Comparison of ENCODE assay signal across 8 cellular contexts in the genomic region with DNA sequence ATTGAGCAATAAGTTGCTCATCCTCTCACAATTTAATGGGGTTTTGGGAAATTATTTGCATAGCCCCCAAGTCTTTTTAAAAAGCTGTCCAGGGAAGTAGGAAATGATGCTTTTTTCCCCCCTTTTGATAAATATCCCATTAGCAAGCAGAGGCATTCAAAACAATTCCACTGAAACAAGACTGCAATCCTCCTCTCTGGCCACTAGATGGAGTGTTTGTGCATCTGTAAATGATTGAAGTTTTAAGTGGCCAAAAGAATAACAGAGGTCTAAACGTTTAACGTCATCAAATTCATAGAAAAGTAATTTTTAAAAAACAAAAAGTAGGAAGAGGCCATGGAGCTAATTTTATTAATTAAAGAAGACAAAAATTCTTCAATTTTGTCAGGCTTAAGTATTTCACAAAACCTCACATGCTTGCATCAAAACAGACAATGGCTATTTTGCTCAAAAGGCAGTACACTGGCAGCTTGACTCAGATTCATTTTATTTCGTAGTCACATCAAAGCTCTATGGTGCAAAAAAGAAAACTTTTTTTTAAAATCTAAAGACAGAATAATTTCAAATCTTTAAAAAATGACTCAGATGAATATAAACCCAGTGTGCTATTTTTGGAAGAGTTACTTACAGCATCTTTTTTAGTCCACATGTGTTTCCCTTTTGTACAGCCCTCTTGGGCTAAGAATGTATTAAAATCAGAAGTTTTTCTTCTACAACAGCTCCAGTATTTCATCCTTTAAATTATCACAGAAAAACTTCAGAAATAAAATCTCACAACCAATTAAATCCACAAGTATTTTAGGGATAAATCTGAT. TPM values are rescaled to one million over a fixed set of nuclear protein-coding genes. Genes with fewer than 3 reads are reported as not detected.
A peak's percentile ranks its signal among the peaks of the same experiment; 100 is the strongest.
DNase-seq lines count a peak whose midpoint lies in the region; ATAC-seq and TF ChIP-seq lines count a peak whose summit lies in the region.

No MANE protein-coding gene starts in this region.

- no peaks in the 10 kb centered on the region for H3K9me3 Mint-ChIP-seq in activated B cell treated with CpG ODN at 0.5 μM for 24 hours

- H3K27me3 Mint-ChIP-seq in activated B cell treated with CpG ODN at 0.5 μM for 24 hours: no peaks in the 10 kb centered on the region

- H3K4me1 ChIP-seq in stomach: peaks cover 0 to 9% (median 0%) of the 10 kb centered on the region in 4 donors

- no peaks in the 10 kb centered on the region for H3K9me3 ChIP-seq in stomach

- no peaks in the 10 kb centered on the region for H3K27me3 ChIP-seq in stomach

- TF ChIP-seq CTCF in activated B cell treated with CpG ODN at 0.5 μM for 24 hours (IDR thresholded peaks at IDR 0.05): no peak
- TF ChIP-seq CTCF in stomach (IDR thresholded peaks at IDR 0.05): peak in 5 of 7 experiments; percentile 67 to 85 (median 82)

- CTCF ChIA-PET in activated B cell treated with CpG ODN at 0.5 μM for 24 hours (lab: Charles Lee): interaction anchor here (0.8 to 1.7 kb wide), 8 partner anchors 9 to 52 kb away, joined by 3 to 8 read pairs (median 4); a partner anchor contains a TSS

- H3K4me3 ChIP-seq in stomach: no peak overlapping the region

- 15 to 23% (median 23%) methylated on average over 3 of the region's 3 CpGs for whole genome bisulfite sequencing in stomach, 5 donors

- peak; percentile 15 for DNase-seq in CMK (ENCODE audit: low read depth)
- peak; percentile 2 for DNase-seq in NCI-H2107 (lab: John Stamatoyannopoulos, UW)
- DNase-seq in activated B cell treated with CpG ODN at 0.5 μM for 24 hours: no peak
- peak; percentile 9 for DNase-seq in hepatic stellate cell (ENCODE audit: low spot score)
- DNase-seq in stomach: no peak
- no peak for DNase-seq in activated effector memory CD4-positive, alpha-beta T cell treated with Interleukin-2 at 50 U/mL for 16 hours

- H3K4me3 Mint-ChIP-seq in activated B cell treated with CpG ODN at 0.5 μM for 24 hours: no peak overlapping the region

- H3K27ac Mint-ChIP-seq in activated B cell treated with CpG ODN at 0.5 μM for 24 hours: no peak overlapping the region

- H3K36me3 ChIP-seq in stomach: peaks cover 12 to 92% (median 80%) of the 10 kb centered on the region in 4 donors

- H3K36me3 Mint-ChIP-seq in activated B cell treated with CpG ODN at 0.5 μM for 24 hours (ENCODE audit: low read depth): peaks cover 72% of the 10 kb centered on the region

- intact Hi-C loops in activated B cell treated with CpG ODN at 0.5 μM for 24 hours (cut with micrococcal nuclease) (loop anchor here (1.0 kb wide), 1 partner anchor 18 kb away; a partner anchor contains a TSS), stomach (cut with DNase I; ENCODE audit: low total_unique reads) (no loop called here)

- no peak overlapping the region for H3K27ac ChIP-seq in stomach

- POLR2A ChIA-PET in activated B cell treated with CpG ODN at 0.5 μM for 24 hours (lab: Charles Lee): no interaction called here

- H3K4me1 Mint-ChIP-seq in activated B cell treated with CpG ODN at 0.5 μM for 24 hours: no peaks in the 10 kb centered on the region

- no peak for TF ChIP-seq POLR2A in stomach (IDR thresholded peaks at IDR 0.05)

- ATAC-seq in GM18511 (IDR thresholded peaks at IDR 0.05; ENCODE audit: unreplicated experiment): peak; percentile 94
- ATAC-seq in HG02943 (IDR thresholded peaks at IDR 0.05; ENCODE audit: low read depth, unreplicated experiment): peak; percentile 68
- peak; percentile 71 for ATAC-seq in activated B cell treated with CpG ODN at 0.5 μM for 24 hours (ENCODE audit: low read depth)

- no peak for TF ChIP-seq EP300 in stomach (IDR thresholded peaks at IDR 0.05)

RNA-seq across cellular contexts. Expression of a gene that starts 17.8 kb away (rescaled TPM):
- total RNA-seq in activated B cell treated with CpG ODN at 0.5 μM for 24 hours: 61.2 and 63.4 TPM in 2 replicates
- total RNA-seq in stomach: 100 to 1,000 TPM in 1 of 5 donors, 10 to 100 TPM in 4; 37.7 to 102 (median 52.9) TPM
- 10 to 100 TPM; 14.4 to 25.4 (median 15.3) TPM for polyA plus RNA-seq in stomach

Comparison
In these comparisons a context has a peak if more than half of its experiments do, and no peak if none do; other contexts are left out.
1. DNase-seq: peak in CMK (single experiment), NCI-H2107 (single experiment) and hepatic stellate cell (single experiment); none in activated B cell treated with CpG ODN at 0.5 μM for 24 hours (single experiment), stomach (single experiment) and activated effector memory CD4-positive, alpha-beta T cell treated with Interleukin-2 at 50 U/mL for 16 hours (single experiment).
2. Peak in every context shown above with its lines, with median percentiles within 50 percentile points of each other: ATAC-seq.